ENCODE assay signal across 16 cellular contexts in the genomic region with DNA sequence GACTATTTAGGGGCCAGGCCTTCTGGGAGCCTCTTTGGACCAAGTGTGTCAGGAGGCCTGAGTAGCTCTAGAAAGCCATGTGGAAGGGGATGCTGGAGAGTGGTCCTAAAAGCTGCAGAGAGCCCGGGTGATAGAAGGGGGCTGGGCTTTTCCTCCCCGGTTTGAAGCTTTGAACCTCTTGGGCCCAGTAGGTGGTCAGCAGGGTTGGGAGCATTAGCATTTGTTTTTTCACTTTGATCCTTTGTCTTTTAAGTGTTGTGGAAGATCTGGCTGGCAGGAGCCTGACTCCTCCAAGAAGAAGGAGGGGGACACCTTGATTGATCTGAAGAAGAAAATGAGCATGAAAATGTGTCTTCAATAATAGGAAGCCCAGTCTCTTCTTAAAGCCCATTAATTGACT.
"Had no signal": no experiment of that assay in that cellular context is flagged by ENCODE, and none has a peak within 500 bp of the region (broad histone marks: within the 10 kb centered on the region; RNA-seq: fewer than 3 reads in every experiment).

No MANE protein-coding gene starts in this region.

- H3K4me3 ChIP-seq: esophagus squamous epithelium, lung, prostate gland had no signal

- ATAC-seq: activated CD4-positive, CD25-positive, alpha-beta regulatory T cell treated with anti-CD3 and anti-CD28 coated beads, Interleukin-2, amount 50 U/mL, for 24 hours; activated naive CD4-positive, alpha-beta T cell treated with anti-CD3 and anti-CD28 coated beads, Interleukin-2, amount 50 U/mL, for 72 hours; naive thymus-derived CD8-positive, alpha-beta T cell; sciatic nerve had no signal

- H3K4me1 Mint-ChIP-seq: naive thymus-derived CD8-positive, alpha-beta T cell had no signal

- H3K27ac Mint-ChIP-seq: activated naive CD4-positive, alpha-beta T cell treated with anti-CD3 and anti-CD28 coated beads, Interleukin-2, amount 50 U/mL, for 72 hours; naive thymus-derived CD8-positive, alpha-beta T cell had no signal

- DNase-seq: activated effector memory CD4-positive, alpha-beta T cell treated with anti-CD3 and anti-CD28 coated beads, Interleukin-2, amount 50 U/mL, for 16 hours; amniotic stem cell; cerebellar nuclear complex; esophagus squamous epithelium; foreskin fibroblast; head of caudate nucleus; naive thymus-derived CD8-positive, alpha-beta T cell; stimulated activated CD4-positive, alpha-beta T cell treated with anti-CD3 and anti-CD28 coated beads, Interleukin-2, amount 100 ng/mL, for 24 hours; stimulated activated naive CD4-positive, alpha-beta T cell; substantia nigra; trophoblast cell had no signal

- H3K36me3 ChIP-seq: esophagus squamous epithelium, prostate gland had no signal

- H3K9me3 ChIP-seq: esophagus squamous epithelium, prostate gland had no signal

- H3K36me3 Mint-ChIP-seq: activated naive CD4-positive, alpha-beta T cell treated with anti-CD3 and anti-CD28 coated beads, Interleukin-2, amount 50 U/mL, for 72 hours; naive thymus-derived CD8-positive, alpha-beta T cell had no signal

- H3K4me3 Mint-ChIP-seq: naive thymus-derived CD8-positive, alpha-beta T cell had no signal

- H3K27ac ChIP-seq: esophagus squamous epithelium, prostate gland had no signal

- H3K4me1 ChIP-seq: prostate gland had no signal
